In the genomic region with DNA sequence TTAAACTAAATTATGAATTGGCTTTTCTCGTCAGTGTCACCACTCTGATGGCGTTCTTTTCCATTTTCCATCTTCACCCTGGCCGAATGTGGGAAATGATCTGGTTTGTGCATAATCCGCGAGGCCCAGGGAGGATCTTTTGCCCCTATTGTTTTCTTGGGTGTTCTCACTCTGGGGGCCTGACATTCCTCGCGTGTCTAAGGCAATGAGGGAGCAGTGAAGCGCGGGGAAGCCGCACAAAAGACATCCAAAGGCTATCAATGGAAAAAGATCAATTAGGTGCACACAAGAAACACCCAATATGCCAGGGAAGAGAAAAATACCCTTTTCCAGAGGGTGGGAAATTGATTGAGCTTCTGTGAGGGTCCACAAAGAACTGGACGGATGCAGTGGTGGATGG, we compare ENCODE assay signal across 8 cellular contexts. TPM values are rescaled to one million over a fixed set of nuclear protein-coding genes. Genes with fewer than 3 reads are reported as not detected.
DNase-seq lines count a peak whose midpoint lies in the region; ATAC-seq and TF ChIP-seq lines count a peak whose summit lies in the region.

No MANE protein-coding gene starts in this region.

- H3K27me3 ChIP-seq in GM06990 (replicated peaks; ENCODE audit: control insufficient read depth, insufficient read depth, low read length) (no peaks in the 10 kb centered on the region; the same call in 1 of the 2 replicates), SJSA1 (replicated peaks) (no peaks in the 10 kb centered on the region), psoas muscle (ENCODE audit: insufficient read depth in 3 of 3, low read length in 2 of 3) (no peaks in the 10 kb centered on the region)

- DNase-seq in GM06990 (ENCODE audit: extremely low read depth, insufficient read length) (no peak), SJSA1 (ENCODE audit: low read depth in 1 of 2, low spot score in 2 of 2) (no peak), fibroblast of mammary gland (ENCODE audit: low read depth) (no peak), psoas muscle (no peak), NCI-H1436 treated with DMSO at 0.1 percent for 48 hours (lab: John Stamatoyannopoulos, UW) (no peak), NCI-H2171 treated with DMSO at 0.1 percent for 48 hours (lab: John Stamatoyannopoulos, UW) (no peak), GM10266 (ENCODE audit: extremely low spot score) (no peak)

- no peaks in the 10 kb centered on the region for H3K36me3 ChIP-seq in GM06990 (ENCODE audit: control insufficient read depth, insufficient read depth, low read length)
- no peaks in the 10 kb centered on the region for H3K36me3 ChIP-seq in SJSA1
- no peaks in the 10 kb centered on the region for H3K36me3 ChIP-seq in psoas muscle (ENCODE audit: insufficient read depth in 1 of 2, low read depth in 1 of 2)

- H3K4me3 ChIP-seq in GM06990 (replicated peaks; ENCODE audit: low read depth, low read length) (peak overlapping the region; percentile 73), SJSA1 (peak overlapping the region; percentile 75), fibroblast of mammary gland (ENCODE audit: control insufficient read depth, low read depth, low read length) (peak overlapping the region; percentile 57), psoas muscle (peak overlapping the region; percentile 91)

- H3K4me1 ChIP-seq in SJSA1 (replicated peaks) (peaks cover 19% of the 10 kb centered on the region), psoas muscle (peaks cover 24% of the 10 kb centered on the region)

- no peak for TF ChIP-seq CTCF in GM06990 (IDR thresholded peaks at IDR 0.05; ENCODE audit: insufficient read depth, low read length, poor library complexity, severe bottlenecking)
- TF ChIP-seq CTCF in fibroblast of mammary gland (conservative IDR thresholded peaks at IDR 0.05; ENCODE audit: control insufficient read depth, insufficient read depth, low read depth, low read length): no peak
- no peak for TF ChIP-seq CTCF in psoas muscle (IDR thresholded peaks at IDR 0.05)
- TF ChIP-seq CTCF in GM10266 (IDR thresholded peaks at IDR 0.05; ENCODE audit: control insufficient read depth, insufficient read depth, low read depth, missing control alignments): no peak

- WGBS in psoas muscle, 3 donors: 64 to 72% (median 65%) methylated on average over 11 of the region's 11 CpGs

- intact Hi-C loops in psoas muscle (cut with DNase I): loop anchor here (5.0 to 10.0 kb wide), 4 partner anchors 106 to 279 kb away; no protein-coding TSS in a partner anchor

- ATAC-seq in psoas muscle (no peak), GM21825 (IDR thresholded peaks at IDR 0.05; ENCODE audit: unreplicated experiment) (no peak)

- H3K27ac ChIP-seq in SJSA1 (no peak overlapping the region), psoas muscle (peak overlapping the region; percentile 96)

- H3K9me3 ChIP-seq in SJSA1 (replicated peaks) (0 out of 2 replicates have a peak, but pooled peaks cover 4% of the 10 kb centered on the region), psoas muscle (no peaks in the 10 kb centered on the region)

RNA-seq across cellular contexts. Expression of gene C1orf21, which starts 1.0 kb away (rescaled TPM):
- total RNA-seq in SJSA1 (2014; rRNA removed; shearing (Covaris generic)): 5.9 and 13.3 TPM in 2 replicates
- 100 to 1,000 TPM; 103 to 184 (median 149) TPM for total RNA-seq in psoas muscle
- polyA plus RNA-seq in psoas muscle: 100 to 1,000 TPM in 2 of 3 donors, 10 to 100 TPM in 1; 55.5 to 216 (median 185) TPM
